ENCODE assay signal across 1 cellular context in genomic region chr3:196753201-196753600, GRCh38.
TF ChIP-seq lines count a peak whose summit lies in the region.

No MANE protein-coding gene starts in this region.

TF ChIP-seq in HepG2, 621 proteins besides CTCF, POLR2A, EP300 and RAD21:
- TF ChIP-seq, protein P1, sequence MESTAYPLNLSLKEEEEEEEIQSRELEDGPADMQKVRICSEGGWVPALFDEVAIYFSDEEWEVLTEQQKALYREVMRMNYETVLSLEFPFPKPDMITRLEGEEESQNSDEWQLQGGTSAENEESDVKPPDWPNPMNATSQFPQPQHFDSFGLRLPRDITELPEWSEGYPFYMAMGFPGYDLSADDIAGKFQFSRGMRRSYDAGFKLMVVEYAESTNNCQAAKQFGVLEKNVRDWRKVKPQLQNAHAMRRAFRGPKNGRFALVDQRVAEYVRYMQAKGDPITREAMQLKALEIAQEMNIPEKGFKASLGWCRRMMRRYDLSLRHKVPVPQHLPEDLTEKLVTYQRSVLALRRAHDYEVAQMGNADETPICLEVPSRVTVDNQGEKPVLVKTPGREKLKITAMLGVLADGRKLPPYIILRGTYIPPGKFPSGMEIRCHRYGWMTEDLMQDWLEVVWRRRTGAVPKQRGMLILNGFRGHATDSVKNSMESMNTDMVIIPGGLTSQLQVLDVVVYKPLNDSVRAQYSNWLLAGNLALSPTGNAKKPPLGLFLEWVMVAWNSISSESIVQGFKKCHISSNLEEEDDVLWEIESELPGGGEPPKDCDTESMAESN (CRISPR knock-in tag; conservative IDR thresholded peaks at IDR 0.05): no peak
- TF ChIP-seq ZBTB33 (CRISPR knock-in tag; IDR thresholded peaks at IDR 0.05) (peak; percentile 46; the same call in 1 of the 2 replicates), NFYC (CRISPR knock-in tag; IDR thresholded peaks at IDR 0.05) (no peak), ZNF326 (CRISPR knock-in tag; IDR thresholded peaks at IDR 0.05; ENCODE audit: borderline replicate concordance) (no peak), TAF1 (CRISPR knock-in tag; IDR thresholded peaks at IDR 0.05) (no peak), ZNF33A (CRISPR knock-in tag; IDR thresholded peaks at IDR 0.05; ENCODE audit: borderline replicate concordance) (no peak), HOXA5 (CRISPR knock-in tag; IDR thresholded peaks at IDR 0.05) (no peak), ZKSCAN5 (CRISPR knock-in tag; IDR thresholded peaks at IDR 0.05) (no peak), ZNF639 (CRISPR knock-in tag; conservative IDR thresholded peaks at IDR 0.05) (no peak)
